ENCODE assay signal across 8 cellular contexts in the genomic region with DNA sequence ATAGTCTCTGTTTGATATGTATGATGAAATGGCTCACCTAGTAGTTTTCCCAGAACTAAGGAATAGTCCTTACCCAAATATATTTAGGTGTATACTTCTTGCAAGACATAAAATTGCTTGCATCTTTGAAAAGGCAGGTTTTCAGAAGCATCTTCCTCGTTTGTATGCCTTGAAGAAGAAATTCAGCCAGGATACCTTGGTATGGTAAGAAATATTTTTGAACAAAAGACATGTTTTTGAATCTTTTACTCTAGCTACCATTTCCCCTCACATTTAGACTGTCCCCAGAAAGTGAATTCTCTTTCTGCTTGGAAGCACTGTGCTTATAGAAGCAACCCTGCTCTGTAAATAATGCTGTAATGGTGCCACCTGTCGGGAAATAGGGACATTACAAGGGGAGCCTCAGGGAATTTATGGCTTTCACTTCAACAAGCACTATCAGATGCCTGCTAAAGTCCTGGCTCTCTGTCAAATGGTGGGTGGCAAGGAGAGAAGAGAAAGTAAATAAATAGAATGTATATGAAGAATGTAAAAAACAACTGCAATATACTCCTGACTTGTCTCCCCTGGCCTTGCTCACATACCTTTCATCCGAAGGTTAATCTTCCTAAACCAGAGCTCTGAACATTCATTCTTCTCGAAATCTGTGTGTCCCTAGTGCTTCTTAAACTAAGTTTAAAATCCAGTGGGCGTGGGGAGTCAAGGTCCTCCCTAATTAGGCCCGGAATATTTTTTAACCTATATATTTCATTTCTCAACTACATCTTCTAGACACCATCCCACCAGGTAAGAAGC. TPM values are rescaled to one million over a fixed set of nuclear protein-coding genes. Genes with fewer than 3 reads are reported as not detected.
DNase-seq lines count a peak whose midpoint lies in the region; ATAC-seq and TF ChIP-seq lines count a peak whose summit lies in the region.

No MANE protein-coding gene starts in this region.

- peaks cover 20% of the 10 kb centered on the region for H3K27me3 Mint-ChIP-seq in endothelial cell (ENCODE audit: unreplicated experiment)

- DNase-seq in GM10266 (ENCODE audit: extremely low spot score), result peak; percentile 67
- DNase-seq in NCI-H774 (lab: John Stamatoyannopoulos, UW), result peak; percentile 56
- peak; percentile 85 for DNase-seq in activated CD8-positive, alpha-beta memory T cell treated with anti-CD3 and anti-CD28 coated beads for 24 hours
- DNase-seq in endothelial cell (ENCODE audit: low spot score), result peak; percentile 76
- peak; percentile 81 for DNase-seq in myocyte (ENCODE audit: low read depth)
- DNase-seq in stimulated activated naive CD4-positive, alpha-beta T cell treated with Interleukin-2 at 50 U/mL for 16 hours (lab: John Stamatoyannopoulos, UW), result peak; percentile 55

- ATAC-seq in HG03378 (IDR thresholded peaks at IDR 0.05; ENCODE audit: unreplicated experiment), result peak; percentile 65
- ATAC-seq in HG02852 (IDR thresholded peaks at IDR 0.05; ENCODE audit: unreplicated experiment), result no peak

- peaks cover 25% of the 10 kb centered on the region for H3K4me1 Mint-ChIP-seq in endothelial cell (ENCODE audit: unreplicated experiment)

- no peak overlapping the region for H3K4me3 Mint-ChIP-seq in endothelial cell (ENCODE audit: unreplicated experiment)

- TF ChIP-seq CTCF in GM10266 (IDR thresholded peaks at IDR 0.05; ENCODE audit: control insufficient read depth, insufficient read depth, low read depth, missing control alignments) (peak; percentile 83), endothelial cell (IDR thresholded peaks at IDR 0.05; ENCODE audit: unreplicated experiment) (peak; percentile 89)

- H3K27ac Mint-ChIP-seq in endothelial cell (ENCODE audit: unreplicated experiment), result no peak overlapping the region

- no peaks in the 10 kb centered on the region for H3K36me3 Mint-ChIP-seq in endothelial cell (ENCODE audit: low read depth, unreplicated experiment)

- no peaks in the 10 kb centered on the region for H3K9me3 Mint-ChIP-seq in endothelial cell (ENCODE audit: unreplicated experiment)

RNA-seq across cellular contexts. Expression of a gene that starts 6.1 kb away (rescaled TPM):
- total RNA-seq in endothelial cell (ENCODE audit: unreplicated experiment) (13.3 TPM), myocyte (0.08 and 0.31 TPM in 2 replicates)
- not detected for polyA plus RNA-seq in myocyte (2012)

RNA-seq across cellular contexts. Expression of a gene that starts 13.6 kb away (rescaled TPM):
- total RNA-seq in endothelial cell (ENCODE audit: unreplicated experiment) (not detected), myocyte (not detected in 2 replicates)
- polyA plus RNA-seq in myocyte (2012), result not detected

RNA-seq across cellular contexts. Expression of a gene that starts 32.2 kb away (rescaled TPM):
- total RNA-seq in endothelial cell (ENCODE audit: unreplicated experiment) (25.6 TPM), myocyte (41.5 and 44.8 TPM in 2 replicates)
- polyA plus RNA-seq in myocyte (2012), result 37.8 TPM

Comparison
In these comparisons a context has a peak if more than half of its experiments do, and no peak if none do; other contexts are left out.
1. RNA of a gene that starts 6.1 kb away (total RNA-seq): 13.3 TPM in endothelial cell (single experiment); 0.08 to 0.31 TPM in myocyte; every median in the first group is over 10 times any median in the second.
2. Peak in every context shown above with its lines, with median percentiles within 50 percentile points of each other: DNase-seq.